Comparison of ENCODE assay signal across 17 cellular contexts in genomic region chr2:68391099-68391498, GRCh38.
DNase-seq lines count a peak whose midpoint lies in the region; ATAC-seq lines count a peak whose summit lies in the region.
"Had no signal": no experiment of that assay in that cellular context is flagged by ENCODE, and none has a peak within 500 bp of the region (broad histone marks: within the 10 kb centered on the region; RNA-seq: fewer than 3 reads in every experiment).

No MANE protein-coding gene starts in this region.

- ATAC-seq in HG02571 (IDR thresholded peaks at IDR 0.05; ENCODE audit: unreplicated experiment): no peak
- ATAC-seq: activated T-cell treated with anti-CD3 and anti-CD28 coated beads, Interleukin-2, amount 50 U/mL, for 4 hours; stimulated activated naive B cell treated with anti-CD40 and anti-IgM and Interleukin-4, amounts not matched to agents 10 μg/mL and 1 μg/mL and 100 μg/mL, for 72 hours had no signal

- no peaks in the 10 kb centered on the region for H3K27me3 Mint-ChIP-seq in dendritic cell treated with granulocyte-macrophage colony-stimulating factor and Interleukin-4, amounts not matched to agents 40 ng/mL and 50 ng/mL, for 4 days
- H3K27me3 Mint-ChIP-seq: stimulated activated naive B cell treated with anti-CD40 and anti-IgM and Interleukin-4, amounts not matched to agents 10 μg/mL and 1 μg/mL and 100 μg/mL, for 72 hours had no signal

- intact Hi-C loops in dendritic cell treated with granulocyte-macrophage colony-stimulating factor and Interleukin-4, amounts not matched to agents 40 ng/mL and 50 ng/mL, for 4 days (cut with micrococcal nuclease): no loop called here

- H3K36me3 Mint-ChIP-seq in dendritic cell treated with granulocyte-macrophage colony-stimulating factor and Interleukin-4, amounts not matched to agents 40 ng/mL and 50 ng/mL, for 4 days (ENCODE audit: low read depth): peaks cover 100% of the 10 kb centered on the region

- no peaks in the 10 kb centered on the region for H3K9me3 Mint-ChIP-seq in dendritic cell treated with granulocyte-macrophage colony-stimulating factor and Interleukin-4, amounts not matched to agents 40 ng/mL and 50 ng/mL, for 4 days
- H3K9me3 Mint-ChIP-seq: activated T-cell treated with anti-CD3 and anti-CD28 coated beads, Interleukin-2, amount 50 U/mL, for 4 hours had no signal

- peak; percentile 78 for DNase-seq in SIG-M5 treated with dmso at 0.1 percent for 504 hours (lab: John Stamatoyannopoulos, UW; ENCODE audit: unreplicated experiment)
- no peak for DNase-seq in SIG-M5 (lab: John Stamatoyannopoulos, UW)
- peak; percentile 88 for DNase-seq in NOMO-1 treated with DMSO at 0.1 percent for 48 hours (lab: John Stamatoyannopoulos, UW; ENCODE audit: unreplicated experiment)
- peak; percentile 52 for DNase-seq in pons (ENCODE audit: low spot score)
- no peak for DNase-seq in activated T-cell treated with anti-CD3 and anti-CD28 coated beads, Interleukin-2, amount 50 U/mL, for 48 hours
- DNase-seq in NCI-H526 (lab: John Stamatoyannopoulos, UW): no peak
- DNase-seq: activated CD4-positive, alpha-beta T cell treated with anti-CD3 and anti-CD28 coated beads, Interleukin-2, amount 50 U/mL, for 4 hours; activated T-cell treated with anti-CD3 and anti-CD28 coated beads, Interleukin-2, amount 50 U/mL, for 4 hours; adrenal gland; COR-L47; GDM1; mesendoderm; NCI-H1417; NCI-H446 treated with DMSO at 0.1 percent for 48 hours; stimulated activated naive B cell treated with anti-CD40 and anti-IgM and Interleukin-4, amounts not matched to agents 10 μg/mL and 1 μg/mL and 100 μg/mL, for 72 hours had no signal

- peak overlapping the region; percentile 65 for H3K27ac Mint-ChIP-seq in dendritic cell treated with granulocyte-macrophage colony-stimulating factor and Interleukin-4, amounts not matched to agents 40 ng/mL and 50 ng/mL, for 4 days
- H3K27ac Mint-ChIP-seq: stimulated activated naive B cell treated with anti-CD40 and anti-IgM and Interleukin-4, amounts not matched to agents 10 μg/mL and 1 μg/mL and 100 μg/mL, for 72 hours had no signal

- H3K4me3 Mint-ChIP-seq in dendritic cell treated with granulocyte-macrophage colony-stimulating factor and Interleukin-4, amounts not matched to agents 40 ng/mL and 50 ng/mL, for 4 days: no peak overlapping the region
- H3K4me3 Mint-ChIP-seq: activated T-cell treated with anti-CD3 and anti-CD28 coated beads, Interleukin-2, amount 50 U/mL, for 4 hours; stimulated activated naive B cell treated with anti-CD40 and anti-IgM and Interleukin-4, amounts not matched to agents 10 μg/mL and 1 μg/mL and 100 μg/mL, for 72 hours had no signal

- H3K4me1 Mint-ChIP-seq in dendritic cell treated with granulocyte-macrophage colony-stimulating factor and Interleukin-4, amounts not matched to agents 40 ng/mL and 50 ng/mL, for 4 days (ENCODE audit: low read depth): peaks cover 59% of the 10 kb centered on the region

Comparison
In these comparisons a context has a peak if more than half of its experiments do, and no peak if none do; other contexts are left out.
1. DNase-seq: peak in SIG-M5 treated with dmso at 0.1 percent for 504 hours (single experiment), NOMO-1 treated with DMSO at 0.1 percent for 48 hours (single experiment) and pons (single experiment); none in SIG-M5 (single experiment), activated T-cell treated with anti-CD3 and anti-CD28 coated beads, Interleukin-2, amount 50 U/mL, for 48 hours (0 of 2) and NCI-H526 (0 of 2).